ENCODE assay signal across 9 cellular contexts in genomic region chr13:34076943-34077703, GRCh38.
DNase-seq lines count a peak whose midpoint lies in the region; ATAC-seq and TF ChIP-seq lines count a peak whose summit lies in the region.
"Had no signal": no experiment of that assay in that cellular context is flagged by ENCODE, and none has a peak within 500 bp of the region (broad histone marks: within the 10 kb centered on the region; RNA-seq: fewer than 3 reads in every experiment).

No MANE protein-coding gene starts in this region.

- no peak overlapping the region for H3K4me3 ChIP-seq in SK-N-SH (ENCODE audit: low read depth in 2 of 2, low read length in 1 of 2)
- no peak overlapping the region for H3K4me3 ChIP-seq in hepatocyte

- peaks cover 8% of the 10 kb centered on the region for H3K4me1 Mint-ChIP-seq in type B pancreatic cell (ENCODE audit: unreplicated experiment)
- no peaks in the 10 kb centered on the region for H3K4me1 Mint-ChIP-seq in stimulated activated memory B cell treated with anti-CD40 and anti-IgM and Interleukin-4, amounts not matched to agents 10 μg/mL and 1 μg/mL and 100 μg/mL, for 72 hours

- TF ChIP-seq EP300 in SK-N-SH (IDR thresholded peaks at IDR 0.05; ENCODE audit: borderline replicate concordance in 1 of 2, low read depth in 1 of 2, low read length in 1 of 2) = no peak

- H3K9me3 ChIP-seq in SK-N-SH (peaks cover 9% of the 10 kb centered on the region), hepatocyte (ENCODE audit: low read depth) (no peaks in the 10 kb centered on the region)

- no peaks in the 10 kb centered on the region for H3K36me3 Mint-ChIP-seq in type B pancreatic cell
- no peaks in the 10 kb centered on the region for H3K36me3 Mint-ChIP-seq in stimulated activated memory B cell treated with anti-CD40 and anti-IgM and Interleukin-4, amounts not matched to agents 10 μg/mL and 1 μg/mL and 100 μg/mL, for 72 hours

- H3K27me3 Mint-ChIP-seq in type B pancreatic cell = no peaks in the 10 kb centered on the region
- H3K27me3 Mint-ChIP-seq in stimulated activated memory B cell treated with anti-CD40 and anti-IgM and Interleukin-4, amounts not matched to agents 10 μg/mL and 1 μg/mL and 100 μg/mL, for 72 hours = peaks cover 6% of the 10 kb centered on the region

- DNase-seq in COLO829 (ENCODE audit: low spot score) (peak; percentile 33), SK-N-SH (peak; percentile 35), hepatocyte (ENCODE audit: low spot score) (peak; percentile 21), type B pancreatic cell (ENCODE audit: extremely low spot score, unreplicated experiment) (no peak), UCSD-AML1 (lab: John Stamatoyannopoulos, UW; ENCODE audit: unreplicated experiment) (no peak)

- no peak overlapping the region for H3K4me3 Mint-ChIP-seq in type B pancreatic cell
- H3K4me3 Mint-ChIP-seq in stimulated activated memory B cell treated with anti-CD40 and anti-IgM and Interleukin-4, amounts not matched to agents 10 μg/mL and 1 μg/mL and 100 μg/mL, for 72 hours = no peak overlapping the region

- POLR2A ChIA-PET in SK-N-SH (lab: Yijun Ruan, JAX) = interaction anchor here (0.6 kb wide), 1 partner anchor 124 kb away, joined by 4 read pairs; no protein-coding TSS in a partner anchor

- ATAC-seq in HG02798 (IDR thresholded peaks at IDR 0.05; ENCODE audit: poor library complexity, unreplicated experiment) (peak; percentile 45), GM21447 (IDR thresholded peaks at IDR 0.05; ENCODE audit: unreplicated experiment) (no peak)
- ATAC-seq in stimulated activated memory B cell treated with anti-CD40 and anti-IgM and Interleukin-4, amounts not matched to agents 10 μg/mL and 1 μg/mL and 100 μg/mL, for 72 hours = no peak

- CTCF ChIA-PET in SK-N-SH (lab: Yijun Ruan, JAX) = interaction anchor here (0.7 to 3.4 kb wide), 38 partner anchors 8 to 1491 kb away, joined by 3 to 29 read pairs (median 4); partner anchors contain the start of gene PDS5B

- TF ChIP-seq CTCF in SK-N-SH (IDR thresholded peaks at IDR 0.05) (peak; percentile 79), hepatocyte (IDR thresholded peaks at IDR 0.05; ENCODE audit: poor library complexity) (peak; percentile 74), type B pancreatic cell (conservative IDR thresholded peaks at IDR 0.05) (peak; percentile 75)

- peaks cover 7% of the 10 kb centered on the region for H3K9me3 Mint-ChIP-seq in type B pancreatic cell
- peaks cover 10% of the 10 kb centered on the region for H3K9me3 Mint-ChIP-seq in stimulated activated memory B cell treated with anti-CD40 and anti-IgM and Interleukin-4, amounts not matched to agents 10 μg/mL and 1 μg/mL and 100 μg/mL, for 72 hours

- H4K20me1 ChIP-seq in SK-N-SH (ENCODE audit: insufficient read depth) (no peaks in the 10 kb centered on the region), hepatocyte (ENCODE audit: insufficient read depth, poor library complexity, severe bottlenecking) (no peaks in the 10 kb centered on the region)

- H2AFZ ChIP-seq in SK-N-SH (ENCODE audit: low read depth) = peak overlapping the region; percentile 58; the same call in 1 of the 2 replicates
- no peak overlapping the region for H2AFZ ChIP-seq in hepatocyte

- peak overlapping the region; percentile 67 to 93 for H3K27ac ChIP-seq in SK-N-SH (ENCODE audit: low read depth in 2 of 2, low read length in 1 of 2)
- H3K27ac ChIP-seq in hepatocyte = no peak overlapping the region
- H3K27ac ChIP-seq: HL-60 had no signal

- peaks cover 18% of the 10 kb centered on the region for H3F3A ChIP-seq in SK-N-SH (replicated peaks; ENCODE audit: insufficient read depth)

- TF ChIP-seq RAD21 in SK-N-SH (IDR thresholded peaks at IDR 0.05; ENCODE audit: low read length) = peak; percentile 87

- H3K4me2 ChIP-seq in SK-N-SH = peak overlapping the region; percentile 52
- no peak overlapping the region for H3K4me2 ChIP-seq in hepatocyte

- H3K79me2 ChIP-seq in SK-N-SH (ENCODE audit: insufficient read depth) (no peaks in the 10 kb centered on the region), hepatocyte (no peaks in the 10 kb centered on the region)

- 29% methylated on average over 4 of the region's 4 CpGs for WGBS in SK-N-SH (ENCODE audit: low lambda C conversion rate)
- WGBS in hepatocyte (ENCODE audit: low lambda C conversion rate, missing lambda C conversion rate) = 31% methylated on average over 4 of the region's 4 CpGs

- H3K9ac ChIP-seq in SK-N-SH = no peak overlapping the region

- H3K27me3 ChIP-seq in SK-N-SH (ENCODE audit: insufficient read depth) (no peaks in the 10 kb centered on the region), hepatocyte (no peaks in the 10 kb centered on the region)

- no peaks in the 10 kb centered on the region; the same call in 1 of the 2 replicates for H3K9me2 ChIP-seq in SK-N-SH
- H3K9me2 ChIP-seq in hepatocyte (replicated peaks; ENCODE audit: insufficient read depth) = no peaks in the 10 kb centered on the region

- H3K36me3 ChIP-seq in SK-N-SH (replicated peaks in 1 of 2; ENCODE audit: control insufficient read depth in 1 of 2, insufficient read depth in 2 of 2, low read length in 1 of 2) (no peaks in the 10 kb centered on the region), hepatocyte (replicated peaks; ENCODE audit: insufficient read depth, low read depth) (no peaks in the 10 kb centered on the region)

- H3K27ac Mint-ChIP-seq in type B pancreatic cell = peak overlapping the region; percentile 25
- H3K27ac Mint-ChIP-seq in stimulated activated memory B cell treated with anti-CD40 and anti-IgM and Interleukin-4, amounts not matched to agents 10 μg/mL and 1 μg/mL and 100 μg/mL, for 72 hours = no peak overlapping the region

- H3K4me1 ChIP-seq in SK-N-SH (ENCODE audit: control insufficient read depth in 1 of 2, insufficient read depth in 2 of 2, low read depth in 1 of 2, low read length in 1 of 2) = peaks cover 2 to 13% of the 10 kb centered on the region in 2 experiments; a peak in 3 of 4 replicates
- no peaks in the 10 kb centered on the region for H3K4me1 ChIP-seq in hepatocyte (ENCODE audit: insufficient read depth)

TF ChIP-seq in SK-N-SH, 30 proteins besides CTCF, POLR2A, EP300 and RAD21:
- TF ChIP-seq FOSL2 (IDR thresholded peaks at IDR 0.05; ENCODE audit: borderline replicate concordance, low read depth) (no peak), RCOR1 (IDR thresholded peaks at IDR 0.05; ENCODE audit: low read length) (no peak), MEF2A (IDR thresholded peaks at IDR 0.05; ENCODE audit: borderline replicate concordance, low read depth) (no peak), SMC3 (IDR thresholded peaks at IDR 0.05; ENCODE audit: low read depth, low read length) (peak; percentile 72), ELF1 (IDR thresholded peaks at IDR 0.05) (no peak)

Comparison
In these comparisons a context has a peak if more than half of its experiments do, and no peak if none do; other contexts are left out.
1. DNase-seq: peak in COLO829 (single experiment), SK-N-SH (single experiment) and hepatocyte (single experiment); none in type B pancreatic cell (single experiment) and UCSD-AML1 (single experiment).
2. Peak in every context shown above with its lines, with median percentiles within 50 percentile points of each other: CTCF ChIP-seq.